8 cellular contexts compared by ENCODE assay signal in genomic region chr4:121800961-121801714, GRCh38. TPM values are rescaled to one million over a fixed set of nuclear protein-coding genes. Genes with fewer than 3 reads are reported as not detected.
DNase-seq lines count a peak whose midpoint lies in the region; ATAC-seq and TF ChIP-seq lines count a peak whose summit lies in the region.

TSS of gene EXOSC9 (plus strand) at chr4:121801323. CDS start at chr4:121801425, 102 bp downstream.

- under 1% methylated on average over 48 of the region's 48 CpGs for WGBS in liver

- peak within 1 kb of the TSS; percentile 81 to 95 (median 92) for H3K4me3 ChIP-seq in liver (ENCODE audit: low read depth in 1 of 3, low read length in 3 of 3)

- TF ChIP-seq RAD21 in liver (IDR thresholded peaks at IDR 0.05): no peak

- peak within 1 kb of the TSS; percentile 73 to 89 for H3K9ac ChIP-seq in liver (ENCODE audit: low read depth in 1 of 2, low read length in 2 of 2)

- H3K27ac ChIP-seq in C4-2B: peak within 1 kb of the TSS; percentile 80
- H3K27ac ChIP-seq in liver (ENCODE audit: low read depth in 1 of 2, low read length in 2 of 2): peak within 1 kb of the TSS; percentile 60 to 78

- H3K9me3 ChIP-seq in liver (ENCODE audit: control insufficient read depth in 4 of 4, low read length in 3 of 4): no peaks in the 10 kb centered on the region

- peak; percentile 89 for ATAC-seq in GM19395 (IDR thresholded peaks at IDR 0.05; ENCODE audit: unreplicated experiment)
- ATAC-seq in HG03565 (IDR thresholded peaks at IDR 0.05; ENCODE audit: unreplicated experiment): peak; percentile 70

- DNase-seq in NCI-H82 (lab: John Stamatoyannopoulos, UW): peak; percentile 91
- peak; percentile 96 to 97 for DNase-seq in activated CD4-positive, alpha-beta T cell treated with anti-CD3 and anti-CD28 coated beads, Interleukin-2, amount 50 U/mL, for 48 hours
- peak; percentile 90 to 93 for DNase-seq in dermis microvascular lymphatic vessel endothelial cell (ENCODE audit: low read depth in 2 of 2)
- DNase-seq in stimulated activated CD4-positive, alpha-beta T cell treated with anti-CD3 and anti-CD28 coated beads, Interleukin-4, amount 100 ng/mL, for 24 hours: peak; percentile 95

- peaks cover 5 to 19% (median 18%) of the 10 kb centered on the region in 4 donors for H3K4me1 ChIP-seq in liver (ENCODE audit: control insufficient read depth in 4 of 4, insufficient read depth in 4 of 4, low read length in 3 of 4)

- H3K27me3 ChIP-seq in liver (ENCODE audit: control insufficient read depth in 4 of 4, insufficient read depth in 4 of 4, low read length in 3 of 4): no peaks in the 10 kb centered on the region

- TF ChIP-seq CTCF in C4-2B (conservative IDR thresholded peaks at IDR 0.05) (no peak), liver (IDR thresholded peaks at IDR 0.05; ENCODE audit: low read depth, low read length, missing input control) (no peak)

- H3K36me3 ChIP-seq in liver (ENCODE audit: control insufficient read depth in 4 of 4, insufficient read depth in 3 of 4, low read depth in 1 of 4, low read length in 3 of 4): peaks cover 4 to 21% (median 11%) of the 10 kb centered on the region in 4 donors

TF ChIP-seq in liver, 16 proteins besides CTCF, POLR2A, EP300 and RAD21:
- no peak for TF ChIP-seq FOXA1 (IDR thresholded peaks at IDR 0.05)
- TF ChIP-seq REST (IDR thresholded peaks at IDR 0.05): peak; percentile 84
- TF ChIP-seq ZBTB33 (IDR thresholded peaks at IDR 0.05): peak; percentile 89
- TF ChIP-seq NR2F2 (IDR thresholded peaks at IDR 0.05): no peak
- TF ChIP-seq FOXA2 (IDR thresholded peaks at IDR 0.05): no peak
- TF ChIP-seq YY1 (IDR thresholded peaks at IDR 0.05): peak; percentile 99
- TF ChIP-seq RXRA (IDR thresholded peaks at IDR 0.05): peak; percentile 19 to 27
- peak; percentile 39 for TF ChIP-seq ATF3 (IDR thresholded peaks at IDR 0.05)
- no peak for TF ChIP-seq HNF4G (IDR thresholded peaks at IDR 0.05)
- no peak for TF ChIP-seq HNF4A (conservative IDR thresholded peaks at IDR 0.05)
- TF ChIP-seq SP1 (IDR thresholded peaks at IDR 0.05): peak; percentile 50
- TF ChIP-seq GABPA (IDR thresholded peaks at IDR 0.05 in 1 of 2, conservative IDR thresholded peaks at IDR 0.05 in 1 of 2): peak in 1 of 2 donors; percentile 79
- peak in 1 of 2 donors; percentile 67 for TF ChIP-seq JUND (IDR thresholded peaks at IDR 0.05)
- peak; percentile 89 for TF ChIP-seq MAX (IDR thresholded peaks at IDR 0.05)
- TF ChIP-seq TAF1 (conservative IDR thresholded peaks at IDR 0.05): peak; percentile 51
- TF ChIP-seq EGR1 (IDR thresholded peaks at IDR 0.05; ENCODE audit: low read depth in 2 of 2): peak; percentile 42 to 85

RNA-seq across cellular contexts. Expression of gene EXOSC9, which starts in this region (rescaled TPM):
- total RNA-seq in dermis microvascular lymphatic vessel endothelial cell (26.4 and 30.7 TPM in 2 replicates), liver (10 to 100 TPM; 11.6 to 20.0 TPM)
- polyA plus RNA-seq in liver: 1 to 10 TPM; 5.3 to 8.4 TPM

Comparison
In these comparisons a context has a peak if more than half of its experiments do, and no peak if none do; other contexts are left out.
1. Peak in every context shown above with its lines: DNase-seq, ATAC-seq, H3K4me3 ChIP-seq and H3K27ac ChIP-seq.